22 cellular contexts compared by ENCODE assay signal in genomic region chr16:4968879-4969278, GRCh38. TPM values are rescaled to one million over a fixed set of nuclear protein-coding genes. Genes with fewer than 3 reads are reported as not detected.
DNase-seq lines count a peak whose midpoint lies in the region; ATAC-seq, FAIRE-seq and TF ChIP-seq lines count a peak whose summit lies in the region.
"Had no signal": no experiment of that assay in that cellular context is flagged by ENCODE, and none has a peak within 500 bp of the region (broad histone marks: within the 10 kb centered on the region; RNA-seq: fewer than 3 reads in every experiment).

No MANE protein-coding gene starts in this region.

- peak overlapping the region; percentile 40 for H3K4me3 Mint-ChIP-seq in GM23338
- H3K4me3 Mint-ChIP-seq in neural progenitor cell: no peak overlapping the region
- H3K4me3 Mint-ChIP-seq: memory B cell had no signal

- H3K79me2 ChIP-seq in GM23338 (replicated peaks; ENCODE audit: insufficient read depth) (no peaks in the 10 kb centered on the region), neural progenitor cell (ENCODE audit: low read depth) (no peaks in the 10 kb centered on the region), HepG2 (ENCODE audit: insufficient read depth, low read length) (no peaks in the 10 kb centered on the region)

- TF ChIP-seq POLR2A in HepG2 (IDR thresholded peaks at IDR 0.05; ENCODE audit: insufficient read depth in 1 of 2, low read depth in 2 of 2, low read length in 2 of 2): no peak

- TF ChIP-seq CTCF in GM23338 (conservative IDR thresholded peaks at IDR 0.05; ENCODE audit: low read depth in 2 of 2) (no peak), neural progenitor cell (IDR thresholded peaks at IDR 0.05) (no peak), HepG2 (CRISPR knock-in tag; IDR thresholded peaks at IDR 0.05) (no peak)

- peaks cover 19% of the 10 kb centered on the region for H3F3A ChIP-seq in GM23338 (replicated peaks; ENCODE audit: low read depth)
- peaks cover 35% of the 10 kb centered on the region for H3F3A ChIP-seq in neural progenitor cell (ENCODE audit: low read depth)

- no peaks in the 10 kb centered on the region for H3K36me3 Mint-ChIP-seq in GM23338 (ENCODE audit: low read depth)
- no peaks in the 10 kb centered on the region for H3K36me3 Mint-ChIP-seq in neural progenitor cell
- H3K36me3 Mint-ChIP-seq: memory B cell had no signal

- H3K4me1 ChIP-seq in GM23338 (ENCODE audit: insufficient read depth) (peaks cover 31% of the 10 kb centered on the region), neural progenitor cell (peaks cover 26% of the 10 kb centered on the region), HepG2 (ENCODE audit: insufficient read depth, low read length) (0 out of 2 replicates have a peak, but pooled peaks cover 16% of the 10 kb centered on the region)
- H3K4me1 ChIP-seq: BLaER1, colonic mucosa had no signal

- peaks cover 30% of the 10 kb centered on the region for H3K4me1 Mint-ChIP-seq in GM23338
- peaks cover 26% of the 10 kb centered on the region for H3K4me1 Mint-ChIP-seq in neural progenitor cell
- H3K4me1 Mint-ChIP-seq: memory B cell had no signal

- intact Hi-C loops in HepG2 (cut with micrococcal nuclease; ENCODE audit: unreplicated experiment): no loop called here

- no peaks in the 10 kb centered on the region for H3K9me3 Mint-ChIP-seq in GM23338
- H3K9me3 Mint-ChIP-seq in neural progenitor cell: no peaks in the 10 kb centered on the region
- H3K9me3 Mint-ChIP-seq: memory B cell had no signal

- H3K36me3 ChIP-seq in GM23338 (ENCODE audit: insufficient read depth): no peaks in the 10 kb centered on the region
- H3K36me3 ChIP-seq in neural progenitor cell: no peaks in the 10 kb centered on the region
- H3K36me3 ChIP-seq in HepG2 (replicated peaks in 1 of 2; ENCODE audit: control insufficient read depth in 1 of 2, insufficient read depth in 2 of 2, low read length in 2 of 2): no peaks in the 10 kb centered on the region
- H3K36me3 ChIP-seq: BLaER1, brain microvascular endothelial cell, colonic mucosa had no signal

- H3K9me3 ChIP-seq in neural progenitor cell (ENCODE audit: low read depth) (no peaks in the 10 kb centered on the region), HepG2 (ENCODE audit: low read length) (no peaks in the 10 kb centered on the region)
- H3K9me3 ChIP-seq: BLaER1, colonic mucosa had no signal

- CTCF ChIA-PET in HepG2 (lab: Yijun Ruan, JAX; ENCODE audit: low intra/inter-chr PET ratio, low total read pairs): no interaction called here

- POLR2A ChIA-PET in HepG2 (lab: Yijun Ruan, JAX): no interaction called here

- TF ChIP-seq EP300 in HepG2 (IDR thresholded peaks at IDR 0.05; ENCODE audit: low read depth in 2 of 2, low read length in 2 of 2) (no peak), HepG2 (CRISPR knock-in tag; IDR thresholded peaks at IDR 0.05; ENCODE audit: borderline replicate concordance) (no peak)

- peak overlapping the region; percentile 34 for H3K4me2 ChIP-seq in GM23338
- H3K4me2 ChIP-seq in neural progenitor cell: peak overlapping the region; percentile 74
- H3K4me2 ChIP-seq in HepG2 (ENCODE audit: low read depth, low read length): no peak overlapping the region
- H3K4me2 ChIP-seq: BLaER1 had no signal

- WGBS in HepG2 (ENCODE audit: low lambda C conversion rate): 54% methylated on average over 8 of the region's 8 CpGs

- H3K27ac Mint-ChIP-seq in GM23338: peak overlapping the region; percentile 94
- H3K27ac Mint-ChIP-seq in neural progenitor cell: peak overlapping the region; percentile 53
- H3K27ac Mint-ChIP-seq: memory B cell had no signal

- FAIRE-seq in HepG2 (lab: Jason Lieb, UNC): no peak

- H3K9me2 ChIP-seq in GM23338 (ENCODE audit: insufficient read depth): no peaks in the 10 kb centered on the region

- H3K27me3 ChIP-seq in GM23338 (ENCODE audit: insufficient read depth) (no peaks in the 10 kb centered on the region), neural progenitor cell (no peaks in the 10 kb centered on the region), HepG2 (ENCODE audit: control insufficient read depth in 1 of 2, insufficient read depth in 2 of 2, low read length in 2 of 2) (peaks cover 0 to 19% of the 10 kb centered on the region in 2 experiments; a peak in 3 of 5 replicates)
- H3K27me3 ChIP-seq: BLaER1, brain microvascular endothelial cell, colonic mucosa had no signal

- peak; percentile 69 for ATAC-seq in GM23338
- no peak for ATAC-seq in GM18502 (IDR thresholded peaks at IDR 0.05; ENCODE audit: poor library complexity, unreplicated experiment)
- ATAC-seq in HepG2: no peak
- ATAC-seq: sciatic nerve had no signal

- H3K9ac ChIP-seq in neural progenitor cell (no peak overlapping the region), HepG2 (ENCODE audit: insufficient read depth, low read depth, low read length) (no peak overlapping the region)
- H3K9ac ChIP-seq: BLaER1 had no signal

- BruUV-seq in HepG2 (replicated peaks; lab: Mats Ljungman, UMichigan): no TSS peak

- no peaks in the 10 kb centered on the region for H4K20me1 ChIP-seq in GM23338 (replicated peaks; ENCODE audit: insufficient read depth)
- H4K20me1 ChIP-seq in neural progenitor cell (ENCODE audit: low read depth): peaks cover 16% of the 10 kb centered on the region
- no peaks in the 10 kb centered on the region for H4K20me1 ChIP-seq in HepG2 (ENCODE audit: insufficient read depth, low read length)
- H4K20me1 ChIP-seq: BLaER1 had no signal

- H3K27ac ChIP-seq in GM23338 (ENCODE audit: low read depth) (peak overlapping the region; percentile 78), neural progenitor cell (no peak overlapping the region), HepG2 (ENCODE audit: extremely low read length, insufficient read depth, low read length) (no peak overlapping the region)
- H3K27ac ChIP-seq: BLaER1, brain microvascular endothelial cell, colonic mucosa had no signal

- H3K27me3 Mint-ChIP-seq in GM23338 (ENCODE audit: insufficient read depth, low read depth, poor library complexity) (peaks cover 18% of the 10 kb centered on the region), neural progenitor cell (ENCODE audit: insufficient read depth, low read depth) (peaks cover 13% of the 10 kb centered on the region)

- H2AFZ ChIP-seq in GM23338 (peak overlapping the region; percentile 70), neural progenitor cell (replicated peaks) (no peak overlapping the region), HepG2 (ENCODE audit: low read length) (no peak overlapping the region)

- peak overlapping the region; percentile 8 for H3K4me3 ChIP-seq in GM23338
- peak overlapping the region; percentile 26 for H3K4me3 ChIP-seq in neural progenitor cell
- H3K4me3 ChIP-seq in HepG2 (replicated peaks in 1 of 3; ENCODE audit: insufficient read depth in 1 of 3, low read depth in 2 of 3, low read length in 3 of 3): no peak overlapping the region
- H3K4me3 ChIP-seq: BLaER1, colonic mucosa had no signal

- TF ChIP-seq RAD21 in HepG2 (CRISPR knock-in tag; IDR thresholded peaks at IDR 0.05): no peak

- in situ Hi-C loops in HepG2 (cut with HindIII; ENCODE audit: extremely low pct_ligation_motif_present, low pct_unique_long_range_greater_than_20kb): loop anchor here (25.0 kb wide), 1 partner anchor 457 kb away; no protein-coding TSS in a partner anchor

- peak; percentile 80 for DNase-seq in GM23338 (ENCODE audit: low spot score)
- peak; percentile 44 to 52 for DNase-seq in NCI-H1930 (lab: John Stamatoyannopoulos, UW)
- peak; percentile 34 for DNase-seq in astrocyte of the hippocampus (ENCODE audit: low read depth, low spot score)
- DNase-seq in neural progenitor cell (ENCODE audit: low spot score): peak; percentile 70
- DNase-seq in EL: no peak
- DNase-seq in HepG2 (ENCODE audit: low spot score): no peak
- DNase-seq in NCI-H2029 (lab: John Stamatoyannopoulos, UW): no peak
- DNase-seq: activated CD4-positive, alpha-beta T cell treated with anti-CD3 and anti-CD28 coated beads, Interleukin-2, amount 50 U/mL, for 48 hours; brain microvascular endothelial cell; colonic mucosa; GOT3; KBM-7; NCI-H187; NCI-H510A; stimulated activated CD8-positive, alpha-beta memory T cell treated with anti-CD3 and anti-CD28 coated beads, Interleukin-4, amount 100 ng/mL, for 48 hours; T-helper 9 cell had no signal

RNA-seq across cellular contexts. Expression of gene SEC14L5, which starts 10.7 kb away (rescaled TPM):
- 5.5 and 5.9 TPM in 2 replicates for total RNA-seq in GM23338 (2014; rRNA removed; shearing (Covaris generic))
- 1.7 and 2.6 TPM in 2 replicates for polyA plus RNA-seq in GM23338 (2016; fragmentation: Nextera tagmentation; extraction: Ambion mirVana)
- total RNA-seq in neural progenitor cell (ENCODE audit: low replicate concordance): 0.41 and 0.65 TPM in 2 replicates
- 0.36 and 0.42 TPM in 2 replicates for total RNA-seq in HepG2 (2016; rRNA removed; fragmentation: Illumina TruSeq; extraction: Trizol)
- 0.09 TPM in 1 of 2 replicates, not detected in the other for total RNA-seq in HepG2 (2016; cell fraction: cytosol; rRNA removed; fragmentation: Illumina TruSeq; extraction: Trizol; ENCODE audit: low read depth)
- total RNA-seq in HepG2 (2016; cell fraction: insoluble cytoplasmic fraction; rRNA removed; fragmentation: Illumina TruSeq; extraction: Trizol): 0.34 and 0.43 TPM in 2 replicates
- total RNA-seq in HepG2 (2016; cell fraction: membrane; rRNA removed; fragmentation: Illumina TruSeq; extraction: Trizol): 0.19 and 0.21 TPM in 2 replicates
- total RNA-seq in HepG2 (2016; cell fraction: nucleus; rRNA removed; fragmentation: Illumina TruSeq; extraction: Trizol): 0.34 and 0.43 TPM in 2 replicates
- polyA plus RNA-seq in HepG2 (2011; rRNA removed): 0.40 and 0.60 TPM in 2 replicates
- polyA plus RNA-seq in HepG2 (2011; cell fraction: cytosol; rRNA removed): 0.31 and 0.44 TPM in 2 replicates
- 1.3 and 1.5 TPM in 2 replicates for polyA plus RNA-seq in HepG2 (2011; cell fraction: nucleus; rRNA removed)
- polyA plus RNA-seq in HepG2 (2012): 0.59 and 1.0 TPM in 2 replicates
- polyA plus RNA-seq in HepG2 (2016; cell fraction: cytosol; fragmentation: Illumina TruSeq; extraction: Trizol; ENCODE audit: low read depth): 0.02 TPM in 2 replicates
- 0.32 and 0.43 TPM in 2 replicates for polyA plus RNA-seq in HepG2 (2016; cell fraction: insoluble cytoplasmic fraction; fragmentation: Illumina TruSeq; extraction: Trizol; ENCODE audit: low read depth)
- 0.08 and 0.14 TPM in 2 replicates for polyA plus RNA-seq in HepG2 (2016; cell fraction: membrane; fragmentation: Illumina TruSeq; extraction: Trizol; ENCODE audit: low read depth)
- polyA plus RNA-seq in HepG2 (2016; cell fraction: nucleus; fragmentation: Illumina TruSeq; extraction: Trizol; ENCODE audit: insufficient read depth, low read depth): 0.31 and 0.41 TPM in 2 replicates
- 0.16 and 1.5 TPM in 2 replicates for polyA minus RNA-seq in HepG2 (2011; rRNA and poly(A)+ RNA removed; ENCODE audit: low replicate concordance)
- polyA minus RNA-seq in HepG2 (2011; cell fraction: cytosol; rRNA and poly(A)+ RNA removed): 0.18 and 0.49 TPM in 2 replicates
- 0.64 and 0.75 TPM in 2 replicates for polyA minus RNA-seq in HepG2 (2011; cell fraction: nucleus; rRNA and poly(A)+ RNA removed)
- total RNA-seq: osteocyte, ureter had no signal

RNA-seq across cellular contexts. Expression of gene PPL, which starts 31.9 kb away (rescaled TPM):
- total RNA-seq in GM23338 (2014; rRNA removed; shearing (Covaris generic)): 26.1 and 31.7 TPM in 2 replicates
- polyA plus RNA-seq in GM23338 (2016; fragmentation: Nextera tagmentation; extraction: Ambion mirVana): 9.4 and 10.6 TPM in 2 replicates
- total RNA-seq in neural progenitor cell (ENCODE audit: low replicate concordance): 1.0 and 2.8 TPM in 2 replicates
- total RNA-seq in HepG2 (2016; rRNA removed; fragmentation: Illumina TruSeq; extraction: Trizol): 4.4 and 6.6 TPM in 2 replicates
- 1.1 and 1.5 TPM in 2 replicates for total RNA-seq in HepG2 (2016; cell fraction: cytosol; rRNA removed; fragmentation: Illumina TruSeq; extraction: Trizol; ENCODE audit: low read depth)
- 3.3 and 6.8 TPM in 2 replicates for total RNA-seq in HepG2 (2016; cell fraction: insoluble cytoplasmic fraction; rRNA removed; fragmentation: Illumina TruSeq; extraction: Trizol)
- total RNA-seq in HepG2 (2016; cell fraction: membrane; rRNA removed; fragmentation: Illumina TruSeq; extraction: Trizol): 1.8 and 2.4 TPM in 2 replicates
- 8.8 and 10.7 TPM in 2 replicates for total RNA-seq in HepG2 (2016; cell fraction: nucleus; rRNA removed; fragmentation: Illumina TruSeq; extraction: Trizol)
- polyA plus RNA-seq in HepG2 (2011; rRNA removed): 5.7 and 7.5 TPM in 2 replicates
- 4.1 and 4.4 TPM in 2 replicates for polyA plus RNA-seq in HepG2 (2011; cell fraction: cytosol; rRNA removed)
- 19.1 and 22.6 TPM in 2 replicates for polyA plus RNA-seq in HepG2 (2011; cell fraction: nucleus; rRNA removed)
- polyA plus RNA-seq in HepG2 (2012): 5.2 and 7.1 TPM in 2 replicates
- polyA plus RNA-seq in HepG2 (2016; cell fraction: cytosol; fragmentation: Illumina TruSeq; extraction: Trizol; ENCODE audit: low read depth): 0.62 and 0.73 TPM in 2 replicates
- 2.7 and 3.1 TPM in 2 replicates for polyA plus RNA-seq in HepG2 (2016; cell fraction: insoluble cytoplasmic fraction; fragmentation: Illumina TruSeq; extraction: Trizol; ENCODE audit: low read depth)
- 0.72 and 0.92 TPM in 2 replicates for polyA plus RNA-seq in HepG2 (2016; cell fraction: membrane; fragmentation: Illumina TruSeq; extraction: Trizol; ENCODE audit: low read depth)
- polyA plus RNA-seq in HepG2 (2016; cell fraction: nucleus; fragmentation: Illumina TruSeq; extraction: Trizol; ENCODE audit: insufficient read depth, low read depth): 14.4 and 14.5 TPM in 2 replicates
- polyA minus RNA-seq in HepG2 (2011; rRNA and poly(A)+ RNA removed; ENCODE audit: low replicate concordance): 9.9 and 18.8 TPM in 2 replicates
- polyA minus RNA-seq in HepG2 (2011; cell fraction: cytosol; rRNA and poly(A)+ RNA removed): 6.1 and 7.4 TPM in 2 replicates
- 7.3 and 10.2 TPM in 2 replicates for polyA minus RNA-seq in HepG2 (2011; cell fraction: nucleus; rRNA and poly(A)+ RNA removed)

Comparison
In these comparisons a context has a peak if more than half of its experiments do, and no peak if none do; other contexts are left out.
1. DNase-seq: peak in GM23338 (single experiment), NCI-H1930 (2 of 2), astrocyte of the hippocampus (single experiment) and neural progenitor cell (single experiment); none in EL (single experiment), HepG2 (single experiment) and NCI-H2029 (single experiment).
2. H3K4me3 ChIP-seq: peak in GM23338 (single experiment) and neural progenitor cell (single experiment); none in HepG2 (0 of 3).